ENCODE assay signal across 25 cellular contexts in the genomic region with DNA sequence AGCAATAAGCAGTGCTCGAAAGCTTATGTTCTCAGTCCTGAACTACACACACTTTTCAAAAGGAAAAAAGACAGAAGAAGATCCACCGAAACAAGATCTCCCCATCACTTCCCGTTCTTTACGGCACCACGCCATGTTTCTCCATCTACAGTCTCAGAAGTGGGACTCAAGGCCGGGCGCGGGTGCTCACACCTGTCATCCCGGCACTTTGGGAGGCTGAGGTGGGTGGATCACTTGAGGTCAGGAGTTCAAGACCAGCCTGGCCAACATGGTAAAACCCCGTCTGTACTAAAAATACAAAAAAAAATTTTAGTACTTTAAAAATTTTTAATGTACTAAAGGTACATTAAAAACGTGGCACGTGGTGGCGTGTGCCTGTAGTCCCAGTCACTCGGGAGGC.
"Had no signal": no experiment of that assay in that cellular context is flagged by ENCODE, and none has a peak within 500 bp of the region (broad histone marks: within the 10 kb centered on the region; RNA-seq: fewer than 3 reads in every experiment).

No MANE protein-coding gene starts in this region.

- H3K4me3 ChIP-seq: Peyer's patch, SJSA1 had no signal

- H3K27me3 Mint-ChIP-seq: activated naive CD8-positive, alpha-beta T cell; activated T-cell treated with anti-CD3 and anti-CD28 coated beads, Interleukin-2, amount 50 U/mL, for 24 hours; brain had no signal

- H3K4me1 Mint-ChIP-seq: central memory CD8-positive, alpha-beta T cell had no signal

- H3K27ac Mint-ChIP-seq: activated naive CD4-positive, alpha-beta T cell treated with anti-CD3 and anti-CD28 coated beads for 36 hours; activated naive CD8-positive, alpha-beta T cell; activated T-cell treated with anti-CD3 and anti-CD28 coated beads, Interleukin-2, amount 50 U/mL, for 24 hours had no signal

- H3K27ac ChIP-seq: Peyer's patch, RWPE1, SJSA1 had no signal

- DNase-seq: activated CD4-positive, alpha-beta T cell treated with anti-CD3 and anti-CD28 coated beads for 4 hours; activated gamma-delta T cell; activated naive CD4-positive, alpha-beta T cell treated with anti-CD3 and anti-CD28 coated beads for 36 hours; activated T-cell treated with anti-CD3 and anti-CD28 coated beads, Interleukin-2, amount 50 U/mL, for 24 hours; amygdala; KG1; NCI-H1048; NCI-H1417; NCI-H1930; NCI-H2107; NCI-H345; NCI-H510A; NCI-H526 treated with DMSO at 0.1 percent for 48 hours; NCI-H82; SHP77; SW 1271 had no signal

- H3K9me3 Mint-ChIP-seq: activated naive CD4-positive, alpha-beta T cell treated with anti-CD3 and anti-CD28 coated beads for 36 hours; activated T-cell treated with anti-CD3 and anti-CD28 coated beads, Interleukin-2, amount 50 U/mL, for 24 hours; central memory CD8-positive, alpha-beta T cell had no signal

- H3K9me3 ChIP-seq: Peyer's patch, SJSA1 had no signal

- H3K27me3 ChIP-seq: Peyer's patch, SJSA1 had no signal

- H3K4me3 Mint-ChIP-seq: activated naive CD4-positive, alpha-beta T cell treated with anti-CD3 and anti-CD28 coated beads for 36 hours; activated naive CD8-positive, alpha-beta T cell; activated T-cell treated with anti-CD3 and anti-CD28 coated beads, Interleukin-2, amount 50 U/mL, for 24 hours; brain; central memory CD8-positive, alpha-beta T cell had no signal

- ATAC-seq: activated CD4-positive, CD25-positive, alpha-beta regulatory T cell treated with anti-CD3 and anti-CD28 coated beads, Interleukin-2, amount 50 U/mL, for 24 hours; SK-N-SH treated with all-trans-retinoic acid at 6 μM for 48 hours had no signal

- FAIRE-seq: astrocyte had no signal
